Comparison of ENCODE assay signal across 7 cellular contexts in the genomic region with DNA sequence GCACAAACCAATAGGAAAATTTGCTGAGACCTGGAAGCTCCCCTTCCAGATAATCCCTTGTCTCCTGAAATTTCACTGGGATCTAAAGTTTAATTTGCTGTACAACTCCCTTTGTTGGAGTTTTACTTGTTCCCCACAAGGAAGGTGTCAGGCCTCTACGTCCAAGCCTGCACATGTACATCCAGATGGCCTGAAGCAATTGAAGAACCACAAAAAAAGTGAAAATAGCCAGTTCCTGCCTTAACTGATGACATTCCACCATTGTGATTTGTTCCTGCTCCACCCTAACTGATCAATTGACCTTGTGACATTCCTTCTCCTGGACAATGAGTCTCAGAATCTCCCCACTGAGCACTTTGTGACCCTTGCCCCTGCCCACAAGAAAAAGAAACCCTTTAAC.
"Had no signal": no experiment of that assay in that cellular context is flagged by ENCODE, and none has a peak within 500 bp of the region (broad histone marks: within the 10 kb centered on the region; RNA-seq: fewer than 3 reads in every experiment).

No MANE protein-coding gene starts in this region.

- H3K9me3 ChIP-seq: HAP-1 had no signal

- H3K4me3 ChIP-seq: HAP-1, K562 had no signal

- FAIRE-seq: HTR-8/SVneo, K562 had no signal

- DNase-seq: GOT3, H7, IMR-90, KG1 had no signal

- H3K36me3 ChIP-seq: HAP-1 had no signal
